ENCODE assay signal across 1 cellular context in genomic region chr12:53505086-53505485, GRCh38.
A peak's percentile ranks its signal among the peaks of the same experiment; 100 is the strongest.
TF ChIP-seq lines count a peak whose summit lies in the region.

No MANE protein-coding gene starts in this region.

TF ChIP-seq in HepG2, 621 proteins besides CTCF, POLR2A, EP300 and RAD21:
- no peak for TF ChIP-seq ZNF891 (CRISPR knock-in tag; IDR thresholded peaks at IDR 0.05)
- TF ChIP-seq SIN3B (IDR thresholded peaks at IDR 0.05; ENCODE audit: low read length) = no peak
- TF ChIP-seq ZNF547 (CRISPR knock-in tag; IDR thresholded peaks at IDR 0.05) = no peak
- peak; percentile 16 for TF ChIP-seq AGO2 (optimal IDR thresholded peaks at IDR 0.05; ENCODE audit: low read depth, low read length)
- TF ChIP-seq, protein P1, sequence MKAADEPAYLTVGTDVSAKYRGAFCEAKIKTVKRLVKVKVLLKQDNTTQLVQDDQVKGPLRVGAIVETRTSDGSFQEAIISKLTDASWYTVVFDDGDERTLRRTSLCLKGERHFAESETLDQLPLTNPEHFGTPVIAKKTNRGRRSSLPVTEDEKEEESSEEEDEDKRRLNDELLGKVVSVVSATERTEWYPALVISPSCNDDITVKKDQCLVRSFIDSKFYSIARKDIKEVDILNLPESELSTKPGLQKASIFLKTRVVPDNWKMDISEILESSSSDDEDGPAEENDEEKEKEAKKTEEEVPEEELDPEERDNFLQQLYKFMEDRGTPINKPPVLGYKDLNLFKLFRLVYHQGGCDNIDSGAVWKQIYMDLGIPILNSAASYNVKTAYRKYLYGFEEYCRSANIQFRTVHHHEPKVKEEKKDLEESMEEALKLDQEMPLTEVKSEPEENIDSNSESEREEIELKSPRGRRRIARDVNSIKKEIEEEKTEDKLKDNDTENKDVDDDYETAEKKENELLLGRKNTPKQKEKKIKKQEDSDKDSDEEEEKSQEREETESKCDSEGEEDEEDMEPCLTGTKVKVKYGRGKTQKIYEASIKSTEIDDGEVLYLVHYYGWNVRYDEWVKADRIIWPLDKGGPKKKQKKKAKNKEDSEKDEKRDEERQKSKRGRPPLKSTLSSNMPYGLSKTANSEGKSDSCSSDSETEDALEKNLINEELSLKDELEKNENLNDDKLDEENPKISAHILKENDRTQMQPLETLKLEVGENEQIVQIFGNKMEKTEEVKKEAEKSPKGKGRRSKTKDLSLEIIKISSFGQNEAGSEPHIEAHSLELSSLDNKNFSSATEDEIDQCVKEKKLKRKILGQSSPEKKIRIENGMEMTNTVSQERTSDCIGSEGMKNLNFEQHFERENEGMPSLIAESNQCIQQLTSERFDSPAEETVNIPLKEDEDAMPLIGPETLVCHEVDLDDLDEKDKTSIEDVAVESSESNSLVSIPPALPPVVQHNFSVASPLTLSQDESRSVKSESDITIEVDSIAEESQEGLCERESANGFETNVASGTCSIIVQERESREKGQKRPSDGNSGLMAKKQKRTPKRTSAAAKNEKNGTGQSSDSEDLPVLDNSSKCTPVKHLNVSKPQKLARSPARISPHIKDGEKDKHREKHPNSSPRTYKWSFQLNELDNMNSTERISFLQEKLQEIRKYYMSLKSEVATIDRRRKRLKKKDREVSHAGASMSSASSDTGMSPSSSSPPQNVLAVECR (CRISPR knock-in tag; IDR thresholded peaks at IDR 0.05; ENCODE audit: borderline replicate concordance) = no peak
- TF ChIP-seq, protein P2, sequence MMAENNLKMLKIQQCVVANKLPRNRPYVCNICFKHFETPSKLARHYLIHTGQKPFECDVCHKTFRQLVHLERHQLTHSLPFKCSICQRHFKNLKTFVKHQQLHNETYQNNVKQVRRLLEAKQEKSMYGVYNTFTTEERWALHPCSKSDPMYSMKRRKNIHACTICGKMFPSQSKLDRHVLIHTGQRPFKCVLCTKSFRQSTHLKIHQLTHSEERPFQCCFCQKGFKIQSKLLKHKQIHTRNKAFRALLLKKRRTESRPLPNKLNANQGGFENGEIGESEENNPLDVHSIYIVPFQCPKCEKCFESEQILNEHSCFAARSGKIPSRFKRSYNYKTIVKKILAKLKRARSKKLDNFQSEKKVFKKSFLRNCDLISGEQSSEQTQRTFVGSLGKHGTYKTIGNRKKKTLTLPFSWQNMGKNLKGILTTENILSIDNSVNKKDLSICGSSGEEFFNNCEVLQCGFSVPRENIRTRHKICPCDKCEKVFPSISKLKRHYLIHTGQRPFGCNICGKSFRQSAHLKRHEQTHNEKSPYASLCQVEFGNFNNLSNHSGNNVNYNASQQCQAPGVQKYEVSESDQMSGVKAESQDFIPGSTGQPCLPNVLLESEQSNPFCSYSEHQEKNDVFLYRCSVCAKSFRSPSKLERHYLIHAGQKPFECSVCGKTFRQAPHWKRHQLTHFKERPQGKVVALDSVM (CRISPR knock-in tag; IDR thresholded peaks at IDR 0.05) = no peak
TF ChIP-seq in HepG2: peak in this region for 1.
